Comparison of ENCODE assay signal across 1 cellular context in the genomic region with DNA sequence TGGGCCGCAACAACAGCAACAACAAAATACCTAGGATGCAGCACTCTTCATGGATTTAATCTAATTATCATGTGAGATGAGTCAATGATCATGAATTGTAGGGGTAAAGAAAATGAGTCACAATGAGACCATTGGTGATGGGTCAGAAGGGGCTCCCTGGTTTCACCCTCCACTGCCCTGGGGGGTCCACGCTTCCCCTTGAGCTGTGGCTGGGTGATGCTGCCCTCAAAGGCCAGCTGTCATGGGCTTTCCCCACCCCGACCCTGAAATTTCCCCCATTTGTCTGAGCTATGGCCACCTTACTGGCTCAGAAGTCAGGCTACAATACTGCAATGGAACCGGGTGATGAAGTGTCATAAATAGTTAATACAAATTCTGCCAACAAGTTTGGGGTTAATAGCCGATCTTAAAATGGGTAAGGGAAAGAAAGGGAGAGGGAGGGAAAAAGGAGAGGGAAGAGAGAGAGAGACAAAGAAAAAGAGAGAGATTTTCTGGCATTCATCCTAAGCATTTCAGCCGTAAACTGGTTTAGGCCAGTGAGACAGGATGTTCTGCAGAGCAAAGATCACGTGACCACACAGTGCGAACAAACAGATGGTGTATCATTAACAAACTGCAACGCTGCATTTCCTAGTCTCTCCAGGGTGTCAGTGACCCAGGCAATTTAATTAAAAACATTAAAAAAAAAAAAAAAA.
TF ChIP-seq lines count a peak whose summit lies in the region.

No MANE protein-coding gene starts in this region.

TF ChIP-seq in HepG2, 621 proteins besides CTCF, POLR2A, EP300 and RAD21 (continued from another document and continues in another):
- TF ChIP-seq, protein P1, sequence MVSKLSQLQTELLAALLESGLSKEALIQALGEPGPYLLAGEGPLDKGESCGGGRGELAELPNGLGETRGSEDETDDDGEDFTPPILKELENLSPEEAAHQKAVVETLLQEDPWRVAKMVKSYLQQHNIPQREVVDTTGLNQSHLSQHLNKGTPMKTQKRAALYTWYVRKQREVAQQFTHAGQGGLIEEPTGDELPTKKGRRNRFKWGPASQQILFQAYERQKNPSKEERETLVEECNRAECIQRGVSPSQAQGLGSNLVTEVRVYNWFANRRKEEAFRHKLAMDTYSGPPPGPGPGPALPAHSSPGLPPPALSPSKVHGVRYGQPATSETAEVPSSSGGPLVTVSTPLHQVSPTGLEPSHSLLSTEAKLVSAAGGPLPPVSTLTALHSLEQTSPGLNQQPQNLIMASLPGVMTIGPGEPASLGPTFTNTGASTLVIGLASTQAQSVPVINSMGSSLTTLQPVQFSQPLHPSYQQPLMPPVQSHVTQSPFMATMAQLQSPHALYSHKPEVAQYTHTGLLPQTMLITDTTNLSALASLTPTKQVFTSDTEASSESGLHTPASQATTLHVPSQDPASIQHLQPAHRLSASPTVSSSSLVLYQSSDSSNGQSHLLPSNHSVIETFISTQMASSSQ (IDR thresholded peaks at IDR 0.05; ENCODE audit: low read depth): peak; percentile 75; the same call in 1 of the 2 replicates
- TF ChIP-seq, protein P1 (CRISPR knock-in tag; IDR thresholded peaks at IDR 0.05; ENCODE audit: borderline replicate concordance): no peak; the same call in 1 of the 2 replicates
- TF ChIP-seq SALL1 (CRISPR knock-in tag; IDR thresholded peaks at IDR 0.05) (no peak; the same call in 1 of the 2 replicates), MATR3 (CRISPR knock-in tag; IDR thresholded peaks at IDR 0.05) (no peak), KMT2A (CRISPR knock-in tag; IDR thresholded peaks at IDR 0.05) (no peak), ZNF180 (CRISPR knock-in tag; IDR thresholded peaks at IDR 0.05; ENCODE audit: borderline replicate concordance, low read depth) (no peak), ZFP82 (CRISPR knock-in tag; IDR thresholded peaks at IDR 0.05; ENCODE audit: borderline replicate concordance) (peak; percentile 48; the same call in 1 of the 2 replicates), ZNF335 (CRISPR knock-in tag; IDR thresholded peaks at IDR 0.05) (no peak), STAT5B (CRISPR knock-in tag; IDR thresholded peaks at IDR 0.05) (no peak), BRCA1 (CRISPR knock-in tag; IDR thresholded peaks at IDR 0.05) (no peak), CHD2 (IDR thresholded peaks at IDR 0.05; ENCODE audit: low read depth, low read length) (no peak), JUNB (CRISPR knock-in tag; IDR thresholded peaks at IDR 0.05; ENCODE audit: borderline replicate concordance) (no peak), SMAD3 (CRISPR knock-in tag; IDR thresholded peaks at IDR 0.05) (no peak), NR1H2 (CRISPR knock-in tag; IDR thresholded peaks at IDR 0.05; ENCODE audit: borderline replicate concordance, low read depth) (no peak), ZKSCAN5 (CRISPR knock-in tag; IDR thresholded peaks at IDR 0.05) (no peak), ZNF841 (CRISPR knock-in tag; IDR thresholded peaks at IDR 0.05; ENCODE audit: borderline replicate concordance) (no peak), RFX1 (IDR thresholded peaks at IDR 0.05) (no peak), HDAC1 (CRISPR knock-in tag; IDR thresholded peaks at IDR 0.05) (no peak; the same call in 1 of the 2 replicates), ZNF737 (CRISPR knock-in tag; IDR thresholded peaks at IDR 0.05; ENCODE audit: borderline replicate concordance) (no peak), CCDC6 (CRISPR knock-in tag; IDR thresholded peaks at IDR 0.05) (no peak; the same call in 1 of the 2 replicates), NR2F2 (IDR thresholded peaks at IDR 0.05; ENCODE audit: borderline replicate concordance, low read depth) (no peak), GTF3A (CRISPR knock-in tag; conservative IDR thresholded peaks at IDR 0.05) (no peak), JUN (CRISPR knock-in tag; IDR thresholded peaks at IDR 0.05) (no peak), DPF2 (CRISPR knock-in tag; IDR thresholded peaks at IDR 0.05; ENCODE audit: borderline replicate concordance, low read depth) (no peak), SAFB2 (CRISPR knock-in tag; IDR thresholded peaks at IDR 0.05; ENCODE audit: borderline replicate concordance, low read depth) (no peak), NFE2L2 (IDR thresholded peaks at IDR 0.05; ENCODE audit: low read length) (no peak), HNF4A (CRISPR knock-in tag; IDR thresholded peaks at IDR 0.05) (no peak), CHCHD3 (CRISPR knock-in tag; IDR thresholded peaks at IDR 0.05) (no peak), NCOR1 (IDR thresholded peaks at IDR 0.05; ENCODE audit: borderline replicate concordance, low read length) (no peak), ELF4 (CRISPR knock-in tag; IDR thresholded peaks at IDR 0.05; ENCODE audit: borderline replicate concordance) (no peak), PRPF4 (IDR thresholded peaks at IDR 0.05; ENCODE audit: low read depth, low read length, poor library complexity, severe bottlenecking) (no peak), ATF1 (CRISPR knock-in tag; IDR thresholded peaks at IDR 0.05) (no peak), MXI1 (IDR thresholded peaks at IDR 0.05; ENCODE audit: borderline replicate concordance, low read depth, low read length) (no peak), SP140L (CRISPR knock-in tag; IDR thresholded peaks at IDR 0.05; ENCODE audit: borderline replicate concordance) (no peak), FOXA3 (CRISPR knock-in tag; IDR thresholded peaks at IDR 0.05) (0 out of 2 replicates have a peak, but pooled peaks have one; percentile 5), ZNF224 (CRISPR knock-in tag; IDR thresholded peaks at IDR 0.05) (no peak)
- TF ChIP-seq, protein P2, sequence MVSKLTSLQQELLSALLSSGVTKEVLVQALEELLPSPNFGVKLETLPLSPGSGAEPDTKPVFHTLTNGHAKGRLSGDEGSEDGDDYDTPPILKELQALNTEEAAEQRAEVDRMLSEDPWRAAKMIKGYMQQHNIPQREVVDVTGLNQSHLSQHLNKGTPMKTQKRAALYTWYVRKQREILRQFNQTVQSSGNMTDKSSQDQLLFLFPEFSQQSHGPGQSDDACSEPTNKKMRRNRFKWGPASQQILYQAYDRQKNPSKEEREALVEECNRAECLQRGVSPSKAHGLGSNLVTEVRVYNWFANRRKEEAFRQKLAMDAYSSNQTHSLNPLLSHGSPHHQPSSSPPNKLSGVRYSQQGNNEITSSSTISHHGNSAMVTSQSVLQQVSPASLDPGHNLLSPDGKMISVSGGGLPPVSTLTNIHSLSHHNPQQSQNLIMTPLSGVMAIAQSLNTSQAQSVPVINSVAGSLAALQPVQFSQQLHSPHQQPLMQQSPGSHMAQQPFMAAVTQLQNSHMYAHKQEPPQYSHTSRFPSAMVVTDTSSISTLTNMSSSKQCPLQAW (CRISPR knock-in tag; IDR thresholded peaks at IDR 0.05): no peak
- TF ChIP-seq, protein P3, sequence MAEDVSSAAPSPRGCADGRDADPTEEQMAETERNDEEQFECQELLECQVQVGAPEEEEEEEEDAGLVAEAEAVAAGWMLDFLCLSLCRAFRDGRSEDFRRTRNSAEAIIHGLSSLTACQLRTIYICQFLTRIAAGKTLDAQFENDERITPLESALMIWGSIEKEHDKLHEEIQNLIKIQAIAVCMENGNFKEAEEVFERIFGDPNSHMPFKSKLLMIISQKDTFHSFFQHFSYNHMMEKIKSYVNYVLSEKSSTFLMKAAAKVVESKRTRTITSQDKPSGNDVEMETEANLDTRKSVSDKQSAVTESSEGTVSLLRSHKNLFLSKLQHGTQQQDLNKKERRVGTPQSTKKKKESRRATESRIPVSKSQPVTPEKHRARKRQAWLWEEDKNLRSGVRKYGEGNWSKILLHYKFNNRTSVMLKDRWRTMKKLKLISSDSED (CRISPR knock-in tag; IDR thresholded peaks at IDR 0.05): no peak
- TF ChIP-seq, protein P4, sequence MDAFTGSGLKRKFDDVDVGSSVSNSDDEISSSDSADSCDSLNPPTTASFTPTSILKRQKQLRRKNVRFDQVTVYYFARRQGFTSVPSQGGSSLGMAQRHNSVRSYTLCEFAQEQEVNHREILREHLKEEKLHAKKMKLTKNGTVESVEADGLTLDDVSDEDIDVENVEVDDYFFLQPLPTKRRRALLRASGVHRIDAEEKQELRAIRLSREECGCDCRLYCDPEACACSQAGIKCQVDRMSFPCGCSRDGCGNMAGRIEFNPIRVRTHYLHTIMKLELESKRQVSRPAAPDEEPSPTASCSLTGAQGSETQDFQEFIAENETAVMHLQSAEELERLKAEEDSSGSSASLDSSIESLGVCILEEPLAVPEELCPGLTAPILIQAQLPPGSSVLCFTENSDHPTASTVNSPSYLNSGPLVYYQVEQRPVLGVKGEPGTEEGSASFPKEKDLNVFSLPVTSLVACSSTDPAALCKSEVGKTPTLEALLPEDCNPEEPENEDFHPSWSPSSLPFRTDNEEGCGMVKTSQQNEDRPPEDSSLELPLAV (CRISPR knock-in tag; conservative IDR thresholded peaks at IDR 0.05; ENCODE audit: low read depth): no peak
- TF ChIP-seq, protein P5, sequence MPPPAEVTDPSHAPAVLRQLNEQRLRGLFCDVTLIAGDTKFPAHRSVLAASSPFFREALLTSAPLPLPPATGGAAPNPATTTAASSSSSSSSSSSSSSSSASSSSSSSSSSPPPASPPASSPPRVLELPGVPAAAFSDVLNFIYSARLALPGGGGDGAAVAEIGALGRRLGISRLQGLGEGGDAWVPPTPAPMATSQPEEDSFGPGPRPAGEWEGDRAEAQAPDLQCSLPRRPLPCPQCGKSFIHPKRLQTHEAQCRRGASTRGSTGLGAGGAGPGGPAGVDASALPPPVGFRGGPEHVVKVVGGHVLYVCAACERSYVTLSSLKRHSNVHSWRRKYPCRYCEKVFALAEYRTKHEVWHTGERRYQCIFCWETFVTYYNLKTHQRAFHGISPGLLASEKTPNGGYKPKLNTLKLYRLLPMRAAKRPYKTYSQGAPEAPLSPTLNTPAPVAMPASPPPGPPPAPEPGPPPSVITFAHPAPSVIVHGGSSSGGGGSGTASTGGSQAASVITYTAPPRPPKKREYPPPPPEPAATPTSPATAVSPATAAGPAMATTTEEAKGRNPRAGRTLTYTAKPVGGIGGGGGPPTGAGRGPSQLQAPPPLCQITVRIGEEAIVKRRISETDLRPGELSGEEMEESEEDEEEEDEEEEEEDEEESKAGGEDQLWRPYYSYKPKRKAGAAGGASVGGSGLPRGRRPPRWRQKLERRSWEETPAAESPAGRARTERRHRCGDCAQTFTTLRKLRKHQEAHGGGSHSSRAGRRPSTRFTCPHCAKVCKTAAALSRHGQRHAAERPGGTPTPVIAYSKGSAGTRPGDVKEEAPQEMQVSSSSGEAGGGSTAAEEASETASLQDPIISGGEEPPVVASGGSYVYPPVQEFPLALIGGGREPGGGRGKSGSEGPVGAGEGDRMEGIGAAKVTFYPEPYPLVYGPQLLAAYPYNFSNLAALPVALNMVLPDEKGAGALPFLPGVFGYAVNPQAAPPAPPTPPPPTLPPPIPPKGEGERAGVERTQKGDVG (CRISPR knock-in tag; IDR thresholded peaks at IDR 0.05; ENCODE audit: borderline replicate concordance): no peak
- TF ChIP-seq, protein P6, sequence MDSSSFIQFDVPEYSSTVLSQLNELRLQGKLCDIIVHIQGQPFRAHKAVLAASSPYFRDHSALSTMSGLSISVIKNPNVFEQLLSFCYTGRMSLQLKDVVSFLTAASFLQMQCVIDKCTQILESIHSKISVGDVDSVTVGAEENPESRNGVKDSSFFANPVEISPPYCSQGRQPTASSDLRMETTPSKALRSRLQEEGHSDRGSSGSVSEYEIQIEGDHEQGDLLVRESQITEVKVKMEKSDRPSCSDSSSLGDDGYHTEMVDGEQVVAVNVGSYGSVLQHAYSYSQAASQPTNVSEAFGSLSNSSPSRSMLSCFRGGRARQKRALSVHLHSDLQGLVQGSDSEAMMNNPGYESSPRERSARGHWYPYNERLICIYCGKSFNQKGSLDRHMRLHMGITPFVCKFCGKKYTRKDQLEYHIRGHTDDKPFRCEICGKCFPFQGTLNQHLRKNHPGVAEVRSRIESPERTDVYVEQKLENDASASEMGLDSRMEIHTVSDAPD (CRISPR knock-in tag; IDR thresholded peaks at IDR 0.05): no peak
- TF ChIP-seq, protein P7, sequence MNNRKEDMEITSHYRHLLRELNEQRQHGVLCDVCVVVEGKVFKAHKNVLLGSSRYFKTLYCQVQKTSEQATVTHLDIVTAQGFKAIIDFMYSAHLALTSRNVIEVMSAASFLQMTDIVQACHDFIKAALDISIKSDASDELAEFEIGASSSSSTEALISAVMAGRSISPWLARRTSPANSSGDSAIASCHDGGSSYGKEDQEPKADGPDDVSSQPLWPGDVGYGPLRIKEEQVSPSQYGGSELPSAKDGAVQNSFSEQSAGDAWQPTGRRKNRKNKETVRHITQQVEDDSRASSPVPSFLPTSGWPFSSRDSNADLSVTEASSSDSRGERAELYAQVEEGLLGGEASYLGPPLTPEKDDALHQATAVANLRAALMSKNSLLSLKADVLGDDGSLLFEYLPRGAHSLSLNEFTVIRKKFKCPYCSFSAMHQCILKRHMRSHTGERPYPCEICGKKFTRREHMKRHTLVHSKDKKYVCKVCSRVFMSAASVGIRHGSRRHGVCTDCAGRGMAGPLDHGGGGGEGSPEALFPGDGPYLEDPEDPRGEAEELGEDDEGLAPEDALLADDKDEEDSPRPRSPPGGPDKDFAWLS (CRISPR knock-in tag; IDR thresholded peaks at IDR 0.05; ENCODE audit: borderline replicate concordance): no peak
- TF ChIP-seq, protein P8, sequence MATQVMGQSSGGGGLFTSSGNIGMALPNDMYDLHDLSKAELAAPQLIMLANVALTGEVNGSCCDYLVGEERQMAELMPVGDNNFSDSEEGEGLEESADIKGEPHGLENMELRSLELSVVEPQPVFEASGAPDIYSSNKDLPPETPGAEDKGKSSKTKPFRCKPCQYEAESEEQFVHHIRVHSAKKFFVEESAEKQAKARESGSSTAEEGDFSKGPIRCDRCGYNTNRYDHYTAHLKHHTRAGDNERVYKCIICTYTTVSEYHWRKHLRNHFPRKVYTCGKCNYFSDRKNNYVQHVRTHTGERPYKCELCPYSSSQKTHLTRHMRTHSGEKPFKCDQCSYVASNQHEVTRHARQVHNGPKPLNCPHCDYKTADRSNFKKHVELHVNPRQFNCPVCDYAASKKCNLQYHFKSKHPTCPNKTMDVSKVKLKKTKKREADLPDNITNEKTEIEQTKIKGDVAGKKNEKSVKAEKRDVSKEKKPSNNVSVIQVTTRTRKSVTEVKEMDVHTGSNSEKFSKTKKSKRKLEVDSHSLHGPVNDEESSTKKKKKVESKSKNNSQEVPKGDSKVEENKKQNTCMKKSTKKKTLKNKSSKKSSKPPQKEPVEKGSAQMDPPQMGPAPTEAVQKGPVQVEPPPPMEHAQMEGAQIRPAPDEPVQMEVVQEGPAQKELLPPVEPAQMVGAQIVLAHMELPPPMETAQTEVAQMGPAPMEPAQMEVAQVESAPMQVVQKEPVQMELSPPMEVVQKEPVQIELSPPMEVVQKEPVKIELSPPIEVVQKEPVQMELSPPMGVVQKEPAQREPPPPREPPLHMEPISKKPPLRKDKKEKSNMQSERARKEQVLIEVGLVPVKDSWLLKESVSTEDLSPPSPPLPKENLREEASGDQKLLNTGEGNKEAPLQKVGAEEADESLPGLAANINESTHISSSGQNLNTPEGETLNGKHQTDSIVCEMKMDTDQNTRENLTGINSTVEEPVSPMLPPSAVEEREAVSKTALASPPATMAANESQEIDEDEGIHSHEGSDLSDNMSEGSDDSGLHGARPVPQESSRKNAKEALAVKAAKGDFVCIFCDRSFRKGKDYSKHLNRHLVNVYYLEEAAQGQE (IDR thresholded peaks at IDR 0.05; ENCODE audit: borderline replicate concordance in 1 of 2, low read depth in 1 of 2, low read length in 2 of 2): no peak
